11 cellular contexts compared by ENCODE assay signal in genomic region chr4:13601060-13601459, GRCh38.
A peak's percentile ranks its signal among the peaks of the same experiment; 100 is the strongest.
DNase-seq lines count a peak whose midpoint lies in the region; ATAC-seq and TF ChIP-seq lines count a peak whose summit lies in the region.
"Had no signal": no experiment of that assay in that cellular context is flagged by ENCODE, and none has a peak within 500 bp of the region (broad histone marks: within the 10 kb centered on the region; RNA-seq: fewer than 3 reads in every experiment).

No MANE protein-coding gene starts in this region.

- TF ChIP-seq CTCF in GM13976 (IDR thresholded peaks at IDR 0.05; ENCODE audit: borderline replicate concordance, control extremely low read depth, extremely low read depth, insufficient read depth, missing control alignments) = no peak

- ATAC-seq in HG02759 (IDR thresholded peaks at IDR 0.05; ENCODE audit: unreplicated experiment) = peak; percentile 77
- ATAC-seq: activated CD8-positive, alpha-beta memory T cell treated with anti-CD3 and anti-CD28 coated beads, Interleukin-2, amount 10 ng/mL, durations not matched to agents 7 days and 5 days had no signal

- H3K4me1 Mint-ChIP-seq in T-helper 2 cell treated with Interferon-gamma antibody and Interleukin-4, amounts not matched to agents 5 μg/mL and 100 μg/mL, for 36 hours (ENCODE audit: low read depth) = peaks cover 5% of the 10 kb centered on the region

- no peak for DNase-seq in T-helper 2 cell treated with Interferon-gamma antibody and Interleukin-4, amounts not matched to agents 5 μg/mL and 100 μg/mL, for 36 hours (ENCODE audit: low spot score)
- DNase-seq in T-helper 2 cell (no peak), MV-4-11 (lab: John Stamatoyannopoulos, UW) (peak; percentile 94), putamen (ENCODE audit: low spot score) (peak; percentile 31), GF-D8 (lab: John Stamatoyannopoulos, UW) (no peak), GM13976 (ENCODE audit: low spot score) (no peak)
- no peak for DNase-seq in effector memory CD4-positive, alpha-beta T cell
- DNase-seq: 8988T; activated CD8-positive, alpha-beta memory T cell treated with anti-CD3 and anti-CD28 coated beads, Interleukin-2, amount 10 ng/mL, durations not matched to agents 7 days and 5 days; posterior cingulate gyrus had no signal

- H3K36me3 ChIP-seq in effector memory CD4-positive, alpha-beta T cell (ENCODE audit: control insufficient read depth, insufficient read depth, low read length) = peaks cover 65% of the 10 kb centered on the region

- no peak overlapping the region for H3K27ac ChIP-seq in effector memory CD4-positive, alpha-beta T cell (ENCODE audit: insufficient read depth, low read length, poor library complexity, severe bottlenecking)

- in situ Hi-C loops in GM13976 (cut with MboI; ENCODE audit: low sequenced_read_pairs, unreplicated experiment) = no loop called here

- H3K9me3 Mint-ChIP-seq in T-helper 2 cell treated with Interferon-gamma antibody and Interleukin-4, amounts not matched to agents 5 μg/mL and 100 μg/mL, for 36 hours = no peaks in the 10 kb centered on the region

- H3K27me3 ChIP-seq in effector memory CD4-positive, alpha-beta T cell (replicated peaks; ENCODE audit: control insufficient read depth, insufficient read depth, low read length, poor library complexity, severe bottlenecking) = no peaks in the 10 kb centered on the region

- no peak overlapping the region for H3K4me3 Mint-ChIP-seq in T-helper 2 cell treated with Interferon-gamma antibody and Interleukin-4, amounts not matched to agents 5 μg/mL and 100 μg/mL, for 36 hours
- H3K4me3 Mint-ChIP-seq: activated CD8-positive, alpha-beta memory T cell treated with anti-CD3 and anti-CD28 coated beads, Interleukin-2, amount 10 ng/mL, durations not matched to agents 7 days and 5 days had no signal

- H3K4me1 ChIP-seq in effector memory CD4-positive, alpha-beta T cell (ENCODE audit: control insufficient read depth, insufficient read depth, low read length, poor library complexity, severe bottlenecking) = no peaks in the 10 kb centered on the region

- peak overlapping the region; percentile 39 for H3K27ac Mint-ChIP-seq in T-helper 2 cell treated with Interferon-gamma antibody and Interleukin-4, amounts not matched to agents 5 μg/mL and 100 μg/mL, for 36 hours
- H3K27ac Mint-ChIP-seq: activated CD8-positive, alpha-beta memory T cell treated with anti-CD3 and anti-CD28 coated beads, Interleukin-2, amount 10 ng/mL, durations not matched to agents 7 days and 5 days had no signal

- H3K36me3 Mint-ChIP-seq in T-helper 2 cell treated with Interferon-gamma antibody and Interleukin-4, amounts not matched to agents 5 μg/mL and 100 μg/mL, for 36 hours (ENCODE audit: low read depth) = peaks cover 66% of the 10 kb centered on the region

- no peaks in the 10 kb centered on the region for H3K27me3 Mint-ChIP-seq in T-helper 2 cell treated with Interferon-gamma antibody and Interleukin-4, amounts not matched to agents 5 μg/mL and 100 μg/mL, for 36 hours (ENCODE audit: low read depth)
- H3K27me3 Mint-ChIP-seq: activated CD8-positive, alpha-beta memory T cell treated with anti-CD3 and anti-CD28 coated beads, Interleukin-2, amount 10 ng/mL, durations not matched to agents 7 days and 5 days had no signal

- H3K4me3 ChIP-seq in effector memory CD4-positive, alpha-beta T cell (ENCODE audit: insufficient read depth, low read depth, low read length, poor library complexity, severe bottlenecking) = no peak overlapping the region

- no peaks in the 10 kb centered on the region for H3K9me3 ChIP-seq in effector memory CD4-positive, alpha-beta T cell (ENCODE audit: control insufficient read depth, low read length)

Comparison
In these comparisons a context has a peak if more than half of its experiments do, and no peak if none do; other contexts are left out.
1. DNase-seq: peak in MV-4-11 (single experiment) and putamen (single experiment); none in T-helper 2 cell treated with Interferon-gamma antibody and Interleukin-4, amounts not matched to agents 5 μg/mL and 100 μg/mL, for 36 hours (single experiment), T-helper 2 cell (0 of 5), effector memory CD4-positive, alpha-beta T cell (0 of 3), GF-D8 (single experiment) and GM13976 (single experiment).